Comparison of ENCODE assay signal across 20 cellular contexts in genomic region chrX:9018332-9018731, GRCh38. TPM values are rescaled to one million over a fixed set of nuclear protein-coding genes. Genes with fewer than 3 reads are reported as not detected.
"Had no signal": no experiment of that assay in that cellular context is flagged by ENCODE, and none has a peak within 500 bp of the region (broad histone marks: within the 10 kb centered on the region; RNA-seq: fewer than 3 reads in every experiment).

No MANE protein-coding gene starts in this region.

RNA-seq across cellular contexts. Expression of gene FAM9B, which starts 15.6 kb away (rescaled TPM):
- total RNA-seq: chondrocyte, colonic mucosa, dermis blood vessel endothelial cell, dermis microvascular lymphatic vessel endothelial cell, endodermal cell, endothelial cell of umbilical vein, epithelial cell of proximal tubule, esophagus mucosa, esophagus muscularis mucosa, esophagus squamous epithelium, fibroblast of lung, fibroblast of villous mesenchyme, foreskin keratinocyte, frontal cortex, gastrocnemius medialis, gastroesophageal sphincter, glomerular endothelial cell, heart left ventricle, heart right ventricle had no signal
- polyA plus RNA-seq: endothelial cell of umbilical vein, esophagus, fibroblast of lung, foreskin keratinocyte, heart left ventricle, heart right ventricle had no signal
